Comparison of ENCODE assay signal across 18 cellular contexts in genomic region chr10:11425288-11425595, GRCh38.
DNase-seq lines count a peak whose midpoint lies in the region; ATAC-seq and TF ChIP-seq lines count a peak whose summit lies in the region.
"Had no signal": no experiment of that assay in that cellular context is flagged by ENCODE, and none has a peak within 500 bp of the region (broad histone marks: within the 10 kb centered on the region; RNA-seq: fewer than 3 reads in every experiment).

No MANE protein-coding gene starts in this region.

- intact Hi-C loops in ovary (cut with DNase I) (no loop called here), Calu3 (cut with micrococcal nuclease; ENCODE audit: unreplicated experiment) (loop anchor here (2.0 kb wide), 1 partner anchor 48 kb away; no protein-coding TSS in a partner anchor)

- peak; percentile 79 for DNase-seq in DMS79 (lab: John Stamatoyannopoulos, UW)
- peak; percentile 72 for DNase-seq in NCI-H1092 treated with DMSO at 0.1 percent for 48 hours (lab: John Stamatoyannopoulos, UW)
- DNase-seq in SK-N-DZ (ENCODE audit: low spot score) = peak; percentile 67
- DNase-seq in neural progenitor cell (ENCODE audit: low spot score) = no peak
- no peak for DNase-seq in ACHN
- no peak for DNase-seq in ovary
- DNase-seq in Calu3 = no peak
- DNase-seq: activated CD4-positive, alpha-beta T cell treated with anti-CD3 and anti-CD28 coated beads, Interleukin-2, amount 10 ng/mL, durations not matched to agents 7 days and 5 days; IMR-90; NCI-H1048; NCI-H510A; psoas muscle; stimulated activated naive B cell treated with anti-CD40 and anti-IgM and Interleukin-4, amounts not matched to agents 10 μg/mL and 1 μg/mL and 100 μg/mL, for 72 hours; upper lobe of left lung had no signal

- in situ Hi-C loops in ACHN (cut with HindIII; ENCODE audit: low pct_ligation_motif_present, low pct_unique_long_range_greater_than_20kb, low sequenced_read_pairs) = no loop called here

- CTCF ChIA-PET in Calu3 (lab: Charles Lee) = no interaction called here

- TF ChIP-seq EP300 in ovary (IDR thresholded peaks at IDR 0.05) = no peak

- H3F3A ChIP-seq in neural progenitor cell (ENCODE audit: low read depth) = no peaks in the 10 kb centered on the region

- no peaks in the 10 kb centered on the region for H3K27me3 ChIP-seq in neural progenitor cell
- H3K27me3 ChIP-seq in ovary = no peaks in the 10 kb centered on the region
- H3K27me3 ChIP-seq: upper lobe of left lung had no signal

- H3K36me3 ChIP-seq in neural progenitor cell (no peaks in the 10 kb centered on the region), ovary (no peaks in the 10 kb centered on the region)
- H3K36me3 ChIP-seq: upper lobe of left lung had no signal

- TF ChIP-seq CTCF in neural progenitor cell (IDR thresholded peaks at IDR 0.05) (no peak), ovary (IDR thresholded peaks at IDR 0.05) (no peak), Calu3 (IDR thresholded peaks at IDR 0.05; ENCODE audit: unreplicated experiment) (no peak)

- H3K79me2 ChIP-seq in neural progenitor cell (ENCODE audit: low read depth) = no peaks in the 10 kb centered on the region

- H3K9me3 ChIP-seq in neural progenitor cell (ENCODE audit: low read depth) (no peaks in the 10 kb centered on the region), ovary (no peaks in the 10 kb centered on the region)
- H3K9me3 ChIP-seq: psoas muscle had no signal

- ATAC-seq in GM21576 (IDR thresholded peaks at IDR 0.05; ENCODE audit: unreplicated experiment) = no peak
- ATAC-seq: activated naive CD4-positive, alpha-beta T cell treated with anti-CD3 and anti-CD28 coated beads, Interleukin-2, amount 50 U/mL, for 72 hours; naive thymus-derived CD4-positive, alpha-beta T cell had no signal

- TF ChIP-seq POLR2A in ovary (IDR thresholded peaks at IDR 0.05) = no peak

- H3K4me3 Mint-ChIP-seq in neural progenitor cell = no peak overlapping the region
- no peak overlapping the region for H3K4me3 Mint-ChIP-seq in Calu3 (ENCODE audit: low read depth, unreplicated experiment)
- H3K4me3 Mint-ChIP-seq: activated CD4-positive, alpha-beta T cell treated with anti-CD3 and anti-CD28 coated beads, Interleukin-2, amount 10 ng/mL, durations not matched to agents 7 days and 5 days; stimulated activated naive B cell treated with anti-CD40 and anti-IgM and Interleukin-4, amounts not matched to agents 10 μg/mL and 1 μg/mL and 100 μg/mL, for 72 hours had no signal

- H3K27ac ChIP-seq in neural progenitor cell = no peak overlapping the region
- H3K27ac ChIP-seq in ovary = no peak overlapping the region
- H3K27ac ChIP-seq: psoas muscle, upper lobe of left lung had no signal

- H3K36me3 Mint-ChIP-seq in neural progenitor cell = no peaks in the 10 kb centered on the region
- H3K36me3 Mint-ChIP-seq in Calu3 (ENCODE audit: insufficient read depth, unreplicated experiment) = no peaks in the 10 kb centered on the region

- peaks cover 19% of the 10 kb centered on the region for H3K9me3 Mint-ChIP-seq in neural progenitor cell
- H3K9me3 Mint-ChIP-seq in Calu3 (ENCODE audit: low read depth, unreplicated experiment) = peaks cover 2% of the 10 kb centered on the region

- WGBS in ovary, 3 donors = 19 to 39% (median 24%) methylated on average over 2 of the region's 2 CpGs

- no peak overlapping the region for H3K9ac ChIP-seq in neural progenitor cell

- no TSS peak for BruUV-seq in Calu3 (replicated peaks; lab: Mats Ljungman, UMichigan)

- H3K4me1 Mint-ChIP-seq in neural progenitor cell = peaks cover 3% of the 10 kb centered on the region
- no peaks in the 10 kb centered on the region for H3K4me1 Mint-ChIP-seq in Calu3 (ENCODE audit: low read depth, unreplicated experiment)

- H2AFZ ChIP-seq in neural progenitor cell (replicated peaks) = peak overlapping the region; percentile 28

- no peaks in the 10 kb centered on the region for H3K4me1 ChIP-seq in neural progenitor cell
- H3K4me1 ChIP-seq in ovary (ENCODE audit: insufficient read depth) = peaks cover 4% of the 10 kb centered on the region
- H3K4me1 ChIP-seq: psoas muscle, upper lobe of left lung had no signal

- H4K20me1 ChIP-seq in neural progenitor cell (ENCODE audit: low read depth) = no peaks in the 10 kb centered on the region

- H3K27me3 Mint-ChIP-seq in neural progenitor cell (ENCODE audit: insufficient read depth, low read depth) (peaks cover 9% of the 10 kb centered on the region), Calu3 (ENCODE audit: unreplicated experiment) (peaks cover 10% of the 10 kb centered on the region)
- H3K27me3 Mint-ChIP-seq: stimulated activated naive B cell treated with anti-CD40 and anti-IgM and Interleukin-4, amounts not matched to agents 10 μg/mL and 1 μg/mL and 100 μg/mL, for 72 hours had no signal

- no peak overlapping the region for H3K4me3 ChIP-seq in neural progenitor cell
- no peak overlapping the region for H3K4me3 ChIP-seq in ovary
- H3K4me3 ChIP-seq: lung, psoas muscle, upper lobe of left lung had no signal

- H3K4me2 ChIP-seq in neural progenitor cell = no peak overlapping the region

- peak overlapping the region; percentile 29 for H3K27ac Mint-ChIP-seq in neural progenitor cell
- no peak overlapping the region for H3K27ac Mint-ChIP-seq in Calu3 (ENCODE audit: unreplicated experiment)
- H3K27ac Mint-ChIP-seq: activated CD4-positive, alpha-beta T cell treated with anti-CD3 and anti-CD28 coated beads, Interleukin-2, amount 10 ng/mL, durations not matched to agents 7 days and 5 days; activated naive CD4-positive, alpha-beta T cell treated with anti-CD3 and anti-CD28 coated beads, Interleukin-2, amount 50 U/mL, for 72 hours; stimulated activated naive B cell treated with anti-CD40 and anti-IgM and Interleukin-4, amounts not matched to agents 10 μg/mL and 1 μg/mL and 100 μg/mL, for 72 hours had no signal

Comparison
In these comparisons a context has a peak if more than half of its experiments do, and no peak if none do; other contexts are left out.
1. DNase-seq: peak in DMS79 (single experiment), NCI-H1092 treated with DMSO at 0.1 percent for 48 hours (single experiment) and SK-N-DZ (single experiment); none in neural progenitor cell (single experiment), ACHN (single experiment), ovary (0 of 5) and Calu3 (single experiment).